In the genomic region with DNA sequence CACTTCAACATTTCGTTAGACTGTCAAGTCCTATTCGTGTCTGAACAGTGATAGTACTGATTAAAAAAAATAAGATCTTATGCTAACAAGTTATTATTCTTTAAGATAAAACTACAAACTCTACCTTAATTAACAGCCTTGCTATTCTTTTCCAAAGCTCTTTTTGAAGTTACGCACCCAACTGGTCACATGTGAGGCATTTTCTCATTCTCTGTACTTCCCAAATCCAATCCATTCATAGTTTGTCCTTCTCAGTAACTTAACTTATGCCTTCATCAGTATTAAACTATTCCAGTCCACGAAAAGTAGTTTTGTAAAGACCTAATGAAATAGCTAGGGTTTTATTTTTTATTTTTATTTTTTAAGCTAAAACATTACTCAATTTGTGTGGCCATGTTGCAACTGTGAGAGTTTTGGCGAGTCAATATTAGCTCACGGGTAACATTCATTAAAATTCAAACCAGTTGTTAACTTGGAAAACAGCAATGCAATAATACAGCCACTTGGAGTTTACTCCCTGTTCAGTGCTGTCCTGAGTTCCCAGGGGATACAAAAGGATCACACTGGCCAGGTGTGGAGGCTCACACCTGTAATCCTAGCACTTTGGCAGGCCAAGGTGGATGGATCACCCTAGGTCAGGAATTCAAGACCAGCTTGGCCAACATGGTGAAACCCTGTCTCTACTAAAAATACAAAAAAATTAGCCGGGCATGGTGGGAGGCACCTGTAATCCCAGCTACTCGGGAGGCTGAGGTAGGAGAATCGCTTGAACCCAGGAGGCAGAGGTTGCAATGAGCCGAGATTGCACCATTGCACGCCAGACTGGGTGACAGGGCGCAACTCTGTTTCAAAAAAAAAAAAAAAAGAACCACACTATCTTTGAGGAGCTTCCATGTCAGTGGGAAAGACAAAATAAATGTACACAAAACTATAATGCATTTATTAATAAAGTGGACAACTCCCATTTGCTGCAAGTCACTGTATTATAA, we compare ENCODE assay signal across 22 cellular contexts.
"Had no signal": no experiment of that assay in that cellular context is flagged by ENCODE, and none has a peak within 500 bp of the region (broad histone marks: within the 10 kb centered on the region; RNA-seq: fewer than 3 reads in every experiment).

No MANE protein-coding gene starts in this region.

- H2AFZ ChIP-seq: parathyroid adenoma had no signal

- H3K9me3 ChIP-seq: left ventricle myocardium inferior, tibial nerve had no signal

- H3K79me2 ChIP-seq: parathyroid adenoma had no signal

- H3K9ac ChIP-seq: parathyroid adenoma had no signal

- H3K27me3 ChIP-seq: tibial nerve had no signal

- FAIRE-seq: keratinocyte had no signal

- H3K4me3 Mint-ChIP-seq: activated B cell treated with CpG ODN at 0.5 μM for 24 hours; activated CD8-positive, alpha-beta T cell treated with anti-CD3 and anti-CD28 coated beads, Interleukin-2, amount 10 ng/mL, durations not matched to agents 7 days and 5 days; activated naive CD8-positive, alpha-beta T cell treated with anti-CD3 and anti-CD28 coated beads for 36 hours; brain; memory B cell; naive thymus-derived CD8-positive, alpha-beta T cell; T-helper 1 cell treated with Interleukin-12 subunit alpha and Interleukin-12 subunit beta and Interleukin-4 antibody, amounts not matched to agents 30 μg/mL and 1 μg/mL, for 36 hours had no signal

- DNase-seq: activated B cell treated with CpG ODN at 0.5 μM for 24 hours; activated CD4-positive, alpha-beta T cell treated with anti-CD3 and anti-CD28 coated beads for 48 hours; activated CD8-positive, alpha-beta memory T cell treated with anti-CD3 and anti-CD28 coated beads, Interleukin-2, amount 50 U/mL, for 4 hours; activated CD8-positive, alpha-beta T cell treated with anti-CD3 and anti-CD28 coated beads, Interleukin-2, amount 10 ng/mL, durations not matched to agents 7 days and 5 days; activated naive CD8-positive, alpha-beta T cell treated with anti-CD3 and anti-CD28 coated beads for 36 hours; activated T-cell treated with anti-CD3 and anti-CD28 coated beads, Interleukin-2, amount 50 U/mL, for 48 hours; amygdala; central memory CD4-positive, alpha-beta T cell; cortex of kidney; effector memory CD4-positive, alpha-beta T cell; left ventricle myocardium inferior; naive thymus-derived CD8-positive, alpha-beta T cell; stimulated activated CD4-positive, alpha-beta T cell treated with anti-CD3 and anti-CD28 coated beads, Interleukin-15, amount 100 ng/mL, for 24 hours; stimulated activated CD4-positive, alpha-beta T cell treated with anti-CD3 and anti-CD28 coated beads, Interleukin-4, amount 100 ng/mL, for 1 hour; stimulated activated naive CD4-positive, alpha-beta T cell; substantia nigra had no signal

- H3K9me3 Mint-ChIP-seq: activated B cell treated with CpG ODN at 0.5 μM for 24 hours; activated naive CD8-positive, alpha-beta T cell treated with anti-CD3 and anti-CD28 coated beads for 36 hours; naive thymus-derived CD8-positive, alpha-beta T cell; T-helper 1 cell treated with Interleukin-12 subunit alpha and Interleukin-12 subunit beta and Interleukin-4 antibody, amounts not matched to agents 30 μg/mL and 1 μg/mL, for 36 hours had no signal

- H3K4me1 ChIP-seq: left ventricle myocardium inferior, parathyroid adenoma, tibial nerve had no signal

- H3K4me3 ChIP-seq: left ventricle myocardium inferior, tibial nerve had no signal

- H3K36me3 ChIP-seq: left ventricle myocardium inferior, tibial nerve had no signal

- H3K27me3 Mint-ChIP-seq: activated B cell treated with CpG ODN at 0.5 μM for 24 hours; brain; memory B cell; naive thymus-derived CD8-positive, alpha-beta T cell had no signal

- H3K36me3 Mint-ChIP-seq: activated naive CD8-positive, alpha-beta T cell treated with anti-CD3 and anti-CD28 coated beads for 36 hours; brain; naive thymus-derived CD8-positive, alpha-beta T cell had no signal

- H3K27ac Mint-ChIP-seq: activated B cell treated with CpG ODN at 0.5 μM for 24 hours; activated CD8-positive, alpha-beta T cell treated with anti-CD3 and anti-CD28 coated beads, Interleukin-2, amount 10 ng/mL, durations not matched to agents 7 days and 5 days; activated naive CD8-positive, alpha-beta T cell treated with anti-CD3 and anti-CD28 coated beads for 36 hours; brain; memory B cell; naive thymus-derived CD8-positive, alpha-beta T cell; T-helper 1 cell treated with Interleukin-12 subunit alpha and Interleukin-12 subunit beta and Interleukin-4 antibody, amounts not matched to agents 30 μg/mL and 1 μg/mL, for 36 hours had no signal

- H3K4me1 Mint-ChIP-seq: activated B cell treated with CpG ODN at 0.5 μM for 24 hours; activated naive CD8-positive, alpha-beta T cell treated with anti-CD3 and anti-CD28 coated beads for 36 hours; brain had no signal
